ENCODE assay signal across 8 cellular contexts in the genomic region with DNA sequence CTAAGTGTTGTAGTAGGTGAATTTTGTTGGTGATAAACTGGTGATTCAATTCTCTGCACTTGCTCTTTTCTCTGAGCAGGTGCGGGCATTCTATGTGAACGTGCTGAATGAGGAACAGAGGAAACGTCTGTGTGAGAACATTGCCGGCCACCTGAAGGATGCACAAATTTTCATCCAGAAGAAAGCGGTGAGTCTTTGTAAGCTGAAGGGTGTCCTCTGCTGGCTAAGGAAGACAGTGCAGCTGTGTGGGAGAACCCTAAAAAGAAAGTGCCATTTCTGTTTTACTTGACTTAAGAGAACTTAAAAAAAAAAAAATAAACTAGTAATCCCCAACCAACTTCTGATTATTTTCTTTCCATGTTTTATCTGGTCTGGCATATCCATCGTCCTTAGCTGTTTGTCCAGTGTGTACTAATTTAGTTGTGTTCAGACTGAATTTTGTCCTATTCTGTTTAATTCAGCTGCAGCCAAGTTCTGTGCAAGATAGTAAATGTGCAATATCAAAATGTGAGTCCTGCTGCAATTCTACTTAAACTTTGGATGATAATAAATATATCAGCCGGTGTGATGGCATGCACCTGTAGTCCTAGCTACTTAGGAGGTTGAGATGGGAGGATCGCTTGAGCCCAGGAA. TPM values are rescaled to one million over a fixed set of nuclear protein-coding genes. Genes with fewer than 3 reads are reported as not detected.
DNase-seq lines count a peak whose midpoint lies in the region; ATAC-seq lines count a peak whose summit lies in the region.

No MANE protein-coding gene starts in this region.

- H3K27me3 Mint-ChIP-seq in activated CD4-positive, alpha-beta T cell treated with anti-CD3 and anti-CD28 coated beads, Interleukin-2, amount 10 ng/mL, durations not matched to agents 24 days and 14 days: no peaks in the 10 kb centered on the region

- no peak overlapping the region for H3K4me3 Mint-ChIP-seq in activated CD4-positive, alpha-beta T cell treated with anti-CD3 and anti-CD28 coated beads, Interleukin-2, amount 10 ng/mL, durations not matched to agents 24 days and 14 days

- H3K36me3 Mint-ChIP-seq in activated CD4-positive, alpha-beta T cell treated with anti-CD3 and anti-CD28 coated beads, Interleukin-2, amount 10 ng/mL, durations not matched to agents 24 days and 14 days (ENCODE audit: low read depth): peaks cover 38% of the 10 kb centered on the region

- peaks cover 11% of the 10 kb centered on the region for H3K4me1 Mint-ChIP-seq in activated CD4-positive, alpha-beta T cell treated with anti-CD3 and anti-CD28 coated beads, Interleukin-2, amount 10 ng/mL, durations not matched to agents 24 days and 14 days

- DNase-seq in ELR (ENCODE audit: low read depth): peak; percentile 65
- peak; percentile 68 for DNase-seq in Jurkat, Clone E6-1 (ENCODE audit: low read depth, low spot score)
- peak; percentile 82 for DNase-seq in activated CD4-positive, alpha-beta T cell treated with anti-CD3 and anti-CD28 coated beads, Interleukin-2, amount 10 ng/mL, durations not matched to agents 24 days and 14 days
- peak; percentile 3 for DNase-seq in fibroblast of the conjunctiva (ENCODE audit: low read depth)
- peak; percentile 40 for DNase-seq in stimulated activated CD4-positive, alpha-beta T cell treated with anti-CD3 and anti-CD28 coated beads, Interleukin-4, amount 100 ng/mL, for 1 hour
- DNase-seq in NCI-H510A treated with DMSO at 0.1 percent for 48 hours (lab: John Stamatoyannopoulos, UW): no peak

- intact Hi-C loops in activated CD4-positive, alpha-beta T cell treated with anti-CD3 and anti-CD28 coated beads, Interleukin-2, amount 10 ng/mL, durations not matched to agents 24 days and 14 days (cut with micrococcal nuclease): loop anchor here (2.0 to 10.0 kb wide), 2 partner anchors 110 to 294 kb away; partner anchors contain the start of gene ABTB2

- peaks cover 8% of the 10 kb centered on the region for H3K9me3 Mint-ChIP-seq in activated CD4-positive, alpha-beta T cell treated with anti-CD3 and anti-CD28 coated beads, Interleukin-2, amount 10 ng/mL, durations not matched to agents 24 days and 14 days

- no peak overlapping the region for H3K4me3 ChIP-seq in Jurkat, Clone E6-1 (ENCODE audit: low read length)

- H3K27ac Mint-ChIP-seq in activated CD4-positive, alpha-beta T cell treated with anti-CD3 and anti-CD28 coated beads, Interleukin-2, amount 10 ng/mL, durations not matched to agents 24 days and 14 days: no peak overlapping the region

- ATAC-seq in GM21360 (IDR thresholded peaks at IDR 0.05; ENCODE audit: unreplicated experiment) (no peak), GM21447 (IDR thresholded peaks at IDR 0.05; ENCODE audit: unreplicated experiment) (no peak)

RNA-seq across cellular contexts. Expression of gene CAT, which starts 29.6 kb away (rescaled TPM):
- 64.0 TPM for polyA plus RNA-seq in Jurkat, Clone E6-1 (2012; ENCODE audit: insufficient read depth, insufficient read length)
- total RNA-seq in activated CD4-positive, alpha-beta T cell treated with anti-CD3 and anti-CD28 coated beads, Interleukin-2, amount 10 ng/mL, durations not matched to agents 24 days and 14 days: 17.4 and 19.0 TPM in 2 replicates

RNA-seq across cellular contexts. Expression of gene ELF5, which starts 45.3 kb away (rescaled TPM):
- polyA plus RNA-seq in Jurkat, Clone E6-1 (2012; ENCODE audit: insufficient read depth, insufficient read length): not detected
- not detected in 2 replicates for total RNA-seq in activated CD4-positive, alpha-beta T cell treated with anti-CD3 and anti-CD28 coated beads, Interleukin-2, amount 10 ng/mL, durations not matched to agents 24 days and 14 days
